In genomic region chr3:183266454-183266853, GRCh38 we compare ENCODE assay signal across 11 cellular contexts. TPM values are rescaled to one million over a fixed set of nuclear protein-coding genes. Genes with fewer than 3 reads are reported as not detected.
A peak's percentile ranks its signal among the peaks of the same experiment; 100 is the strongest.
DNase-seq lines count a peak whose midpoint lies in the region; ATAC-seq and TF ChIP-seq lines count a peak whose summit lies in the region.
"Had no signal": no experiment of that assay in that cellular context is flagged by ENCODE, and none has a peak within 500 bp of the region (broad histone marks: within the 10 kb centered on the region; RNA-seq: fewer than 3 reads in every experiment).

No MANE protein-coding gene starts in this region.

- no peak for TF ChIP-seq CTCF in HEK293 (tag by site-specific recombination; IDR thresholded peaks at IDR 0.05)
- no peak for TF ChIP-seq CTCF in gastrocnemius medialis (IDR thresholded peaks at IDR 0.05 in 4 of 5, conservative IDR thresholded peaks at IDR 0.05 in 1 of 5)

- ATAC-seq in gastrocnemius medialis = no peak
- ATAC-seq in GM18505 (IDR thresholded peaks at IDR 0.05; ENCODE audit: unreplicated experiment) = no peak
- ATAC-seq in HG03378 (IDR thresholded peaks at IDR 0.05; ENCODE audit: unreplicated experiment) = no peak
- ATAC-seq: K562 had no signal

- TF ChIP-seq POLR2A in gastrocnemius medialis (IDR thresholded peaks at IDR 0.05) (no peak), GM18505 (IDR thresholded peaks at IDR 0.05; ENCODE audit: borderline replicate concordance, extremely low read depth, insufficient read depth, insufficient read length) (no peak)

- DNase-seq in GM23248 (no peak), gastrocnemius medialis (no peak), medulla oblongata (ENCODE audit: extremely low spot score) (no peak)

- H3K27me3 ChIP-seq in GM23248 (replicated peaks; ENCODE audit: insufficient read depth) (no peaks in the 10 kb centered on the region), ectodermal cell (ENCODE audit: control insufficient read depth, insufficient read depth, low read length, poor library complexity, severe bottlenecking) (no peaks in the 10 kb centered on the region), gastrocnemius medialis (no peaks in the 10 kb centered on the region)
- H3K27me3 ChIP-seq: adrenal gland had no signal

- intact Hi-C loops in gastrocnemius medialis (cut with DNase I; ENCODE audit: low total_unique reads) = loop anchor here (2.0 to 10.0 kb wide), 5 partner anchors 18 to 618 kb away; partner anchors contain the start of genes MCCC1 and PARL

- H2AFZ ChIP-seq in GM23248 = no peak overlapping the region

- POLR2A ChIA-PET in HEK293 (lab: Yijun Ruan, JAX) = no interaction called here

- in situ Hi-C loops in GM23248 (cut with MboI) (no loop called here), gastrocnemius medialis (cut with MboI; ENCODE audit: low sequenced_read_pairs in 4 of 4) (no loop called here)

- H3K9me2 ChIP-seq in GM23248 (ENCODE audit: insufficient read depth) = no peaks in the 10 kb centered on the region

- H3F3A ChIP-seq in GM23248 (ENCODE audit: insufficient read depth) = 0 out of 2 replicates have a peak, but pooled peaks cover 10% of the 10 kb centered on the region

- H3K27ac ChIP-seq in GM23248 (no peak overlapping the region), HEK293 (ENCODE audit: extremely low read depth, low read depth, low read length) (no peak overlapping the region), ectodermal cell (ENCODE audit: insufficient read depth, low read depth, low read length, poor library complexity, severe bottlenecking) (peak overlapping the region; percentile 98), gastrocnemius medialis (peak overlapping the region; percentile 56 to 72 (median 64))
- H3K27ac ChIP-seq: adrenal gland, C4-2B had no signal

- H3K9me3 ChIP-seq in GM23248 (ENCODE audit: low read depth) = no peaks in the 10 kb centered on the region
- H3K9me3 ChIP-seq in HEK293 (ENCODE audit: control insufficient read depth, insufficient read depth, low read depth, low read length) = no peaks in the 10 kb centered on the region
- no peaks in the 10 kb centered on the region for H3K9me3 ChIP-seq in ectodermal cell (ENCODE audit: control insufficient read depth, low read length)
- H3K9me3 ChIP-seq in gastrocnemius medialis = no peaks in the 10 kb centered on the region
- H3K9me3 ChIP-seq: adrenal gland, HAP-1 had no signal

- H4K20me1 ChIP-seq in GM23248 (ENCODE audit: insufficient read depth) = no peaks in the 10 kb centered on the region

- WGBS in GM23248 (ENCODE audit: low coverage in 1 of 2, low lambda C conversion rate in 2 of 2, missing lambda C conversion rate in 2 of 2), 2 experiments = 80 to 88% methylated on average over 3 of the region's 3 CpGs
- WGBS in ectodermal cell, 2 experiments = 90 to 92% methylated on average over 3 of the region's 3 CpGs

- H3K9ac ChIP-seq in GM23248 = no peak overlapping the region

- no peak overlapping the region for H3K4me3 ChIP-seq in GM23248
- H3K4me3 ChIP-seq in HEK293 (ENCODE audit: low read depth, low read length) = no peak overlapping the region
- H3K4me3 ChIP-seq in ectodermal cell (ENCODE audit: insufficient read depth, low read depth, low read length) = no peak overlapping the region
- H3K4me3 ChIP-seq in gastrocnemius medialis = no peak overlapping the region
- H3K4me3 ChIP-seq: adrenal gland, HAP-1, K562 had no signal

- no peaks in the 10 kb centered on the region; the same call in 1 of the 2 replicates for H3K79me2 ChIP-seq in GM23248 (ENCODE audit: insufficient read depth)

- CTCF ChIA-PET in HEK293 (lab: Yijun Ruan, JAX) = no interaction called here

- H3K4me1 ChIP-seq in GM23248 (ENCODE audit: insufficient read depth) = peaks cover 9% of the 10 kb centered on the region
- H3K4me1 ChIP-seq in HEK293 (ENCODE audit: control insufficient read depth, insufficient read depth, low read length) = no peaks in the 10 kb centered on the region
- peaks cover 34% of the 10 kb centered on the region for H3K4me1 ChIP-seq in ectodermal cell (ENCODE audit: control insufficient read depth, insufficient read depth, low read length)
- H3K4me1 ChIP-seq in gastrocnemius medialis = peaks cover 33 to 53% of the 10 kb centered on the region in 2 donors

- H3K36me3 ChIP-seq in GM23248 (ENCODE audit: low read depth) = no peaks in the 10 kb centered on the region
- H3K36me3 ChIP-seq in HEK293 (ENCODE audit: control insufficient read depth in 2 of 2, insufficient read depth in 1 of 2, low read length in 2 of 2) = peaks cover 0 to 11% of the 10 kb centered on the region in 2 experiments; a peak in 1 of 3 replicates
- H3K36me3 ChIP-seq in ectodermal cell (ENCODE audit: control insufficient read depth, insufficient read depth, low read length) = peaks cover 5% of the 10 kb centered on the region
- H3K36me3 ChIP-seq in gastrocnemius medialis = no peaks in the 10 kb centered on the region
- H3K36me3 ChIP-seq: adrenal gland had no signal

- H3K4me2 ChIP-seq in GM23248 (ENCODE audit: unreplicated experiment) = peak overlapping the region; percentile 59

TF ChIP-seq in HEK293, 187 proteins besides CTCF, POLR2A, EP300 and RAD21:
- TF ChIP-seq PRDM1 (tag by site-specific recombination; IDR thresholded peaks at IDR 0.05) = peak; percentile 66; the same call in 1 of the 2 replicates
- TF ChIP-seq ZNF23 (tag by site-specific recombination; IDR thresholded peaks at IDR 0.05; ENCODE audit: borderline replicate concordance) = no peak
- TF ChIP-seq ZNF335 (tag by site-specific recombination; conservative IDR thresholded peaks at IDR 0.05) = no peak

RNA-seq across cellular contexts. Expression of gene B3GNT5, which starts 13.4 kb away (rescaled TPM):
- total RNA-seq in GM23248 (2014; rRNA removed; shearing (Covaris generic)) = 1.3 and 2.7 TPM in 2 replicates
- 1.8 TPM in 2 replicates for polyA plus RNA-seq in GM23248 (2016; fragmentation: Nextera tagmentation; extraction: Ambion mirVana)
- polyA plus RNA-seq in ectodermal cell (2013, experiment 1 of 4) = 12.4 TPM
- polyA plus RNA-seq in ectodermal cell (2013, experiment 2 of 4) = 13.0 TPM
- 13.5 TPM for polyA plus RNA-seq in ectodermal cell (2013, experiment 3 of 4)
- 14.6 TPM for polyA plus RNA-seq in ectodermal cell (2013, experiment 4 of 4)
- 10 to 100 TPM; 18.2 to 41.2 (median 26.0) TPM for total RNA-seq in gastrocnemius medialis

Comparison
In these comparisons a context has a peak if more than half of its experiments do, and no peak if none do; other contexts are left out.
1. H3K27ac ChIP-seq: peak in ectodermal cell (single experiment) and gastrocnemius medialis (4 of 4); none in GM23248 (single experiment) and HEK293 (single experiment).